ENCODE assay signal across 19 cellular contexts in genomic region chr22:20124083-20124787, GRCh38. TPM values are rescaled to one million over a fixed set of nuclear protein-coding genes. Genes with fewer than 3 reads are reported as not detected.
A peak's percentile ranks its signal among the peaks of the same experiment; 100 is the strongest.
DNase-seq lines count a peak whose midpoint lies in the region; ATAC-seq, FAIRE-seq and TF ChIP-seq lines count a peak whose summit lies in the region.
"Had no signal": no experiment of that assay in that cellular context is flagged by ENCODE, and none has a peak within 500 bp of the region (broad histone marks: within the 10 kb centered on the region; RNA-seq: fewer than 3 reads in every experiment).

No MANE protein-coding gene starts in this region.

- FAIRE-seq in GM12878 (lab: Jason Lieb, UNC) (no peak), kidney (lab: Jason Lieb, UNC) (no peak)
- FAIRE-seq: A204.1 had no signal

- in situ Hi-C loops in GM12878 (cut with MboI) = no loop called here

- H3K27ac Mint-ChIP-seq in stimulated activated naive CD8-positive, alpha-beta T cell treated with anti-CD3 and anti-CD28 coated beads, Interleukin-15, Interleukin-2, amounts not matched to agents 100 ng/mL and 50 ng/mL, for 24 hours = peak overlapping the region; percentile 61
- peak overlapping the region in 5 of 6 donors; percentile 76 to 91 (median 87) for H3K27ac Mint-ChIP-seq in immature natural killer cell
- peak overlapping the region; percentile 58 to 94 for H3K27ac Mint-ChIP-seq in stimulated activated naive CD8-positive, alpha-beta T cell treated with anti-CD3 and anti-CD28 coated beads, Interleukin-15, amount 100 ng/mL, for 72 hours

- H3K27ac ChIP-seq in GM12878 (ENCODE audit: control insufficient read depth, insufficient read depth) = no peak overlapping the region
- no peak overlapping the region for H3K27ac ChIP-seq in kidney (ENCODE audit: low read depth in 2 of 2, low read length in 2 of 2)

- H3K36me3 Mint-ChIP-seq in stimulated activated naive CD8-positive, alpha-beta T cell treated with anti-CD3 and anti-CD28 coated beads, Interleukin-15, Interleukin-2, amounts not matched to agents 100 ng/mL and 50 ng/mL, for 24 hours (ENCODE audit: low read depth) = peaks cover 54% of the 10 kb centered on the region
- H3K36me3 Mint-ChIP-seq in immature natural killer cell = peaks cover 13 to 34% (median 15%) of the 10 kb centered on the region in 3 donors

- H2AFZ ChIP-seq in GM12878 (ENCODE audit: control insufficient read depth, low read depth, low read length) = no peak overlapping the region

- CTCF ChIA-PET in GM12878 (lab: Yijun Ruan, JAX) = no interaction called here

- H3K4me1 Mint-ChIP-seq in stimulated activated naive CD8-positive, alpha-beta T cell treated with anti-CD3 and anti-CD28 coated beads, Interleukin-15, Interleukin-2, amounts not matched to agents 100 ng/mL and 50 ng/mL, for 24 hours (ENCODE audit: low read depth) = peaks cover 43% of the 10 kb centered on the region
- H3K4me1 Mint-ChIP-seq in immature natural killer cell = peaks cover 37 to 42% of the 10 kb centered on the region in 2 donors
- peaks cover 71% of the 10 kb centered on the region for H3K4me1 Mint-ChIP-seq in stimulated activated naive CD8-positive, alpha-beta T cell treated with anti-CD3 and anti-CD28 coated beads, Interleukin-15, amount 100 ng/mL, for 72 hours

- H3K9me3 ChIP-seq in GM12878 (replicated peaks; ENCODE audit: control insufficient read depth, insufficient read depth, low read length) (no peaks in the 10 kb centered on the region), kidney (ENCODE audit: control insufficient read depth in 1 of 2, low read length in 2 of 2) (no peaks in the 10 kb centered on the region)

- intact Hi-C loops in GM12878 (cut with micrococcal nuclease; ENCODE audit: unreplicated experiment) (no loop called here), kidney (cut with DNase I) (no loop called here)

- no TSS peak for BruUV-seq in GM12878 (replicated peaks; lab: Mats Ljungman, UMichigan)

- ATAC-seq in stimulated activated naive CD8-positive, alpha-beta T cell treated with anti-CD3 and anti-CD28 coated beads, Interleukin-15, Interleukin-2, amounts not matched to agents 100 U/mL and 50 U/mL, for 24 hours = no peak
- ATAC-seq in GM12878 (no peak), GM19351 (IDR thresholded peaks at IDR 0.05; ENCODE audit: unreplicated experiment) (no peak)
- no peak for ATAC-seq in stimulated activated naive CD8-positive, alpha-beta T cell treated with anti-CD3 and anti-CD28 coated beads, Interleukin-15, amount 100 ng/mL, for 72 hours

- POLR2A ChIA-PET in GM12878 (lab: Charles Lee) = interaction anchor here (0.6 kb wide), 1 partner anchor 45 kb away, joined by 3 read pairs; no protein-coding TSS in a partner anchor

- 51% methylated on average over 6 of the region's 11 CpGs for WGBS in GM12878 (ENCODE audit: insufficient coverage, insufficient replicate concordance, low lambda C conversion rate, missing lambda C conversion rate)

- no peaks in the 10 kb centered on the region for H3K27me3 ChIP-seq in GM12878 (replicated peaks in 1 of 2; ENCODE audit: control insufficient read depth in 2 of 2, insufficient read depth in 2 of 2, low read length in 1 of 2)

- H3K79me2 ChIP-seq in GM12878 (ENCODE audit: control insufficient read depth, insufficient read depth, low read length) = peaks cover 31% of the 10 kb centered on the region

- H3K27me3 Mint-ChIP-seq in stimulated activated naive CD8-positive, alpha-beta T cell treated with anti-CD3 and anti-CD28 coated beads, Interleukin-15, Interleukin-2, amounts not matched to agents 100 ng/mL and 50 ng/mL, for 24 hours = no peaks in the 10 kb centered on the region
- peaks cover 26 to 30% (median 29%) of the 10 kb centered on the region in 3 donors for H3K27me3 Mint-ChIP-seq in immature natural killer cell (ENCODE audit: low read depth in 3 of 3)
- H3K27me3 Mint-ChIP-seq in stimulated activated naive CD8-positive, alpha-beta T cell treated with anti-CD3 and anti-CD28 coated beads, Interleukin-15, amount 100 ng/mL, for 72 hours = no peaks in the 10 kb centered on the region

- H3K9ac ChIP-seq in GM12878 (ENCODE audit: control insufficient read depth, insufficient read depth, low read length) (no peak overlapping the region), kidney (ENCODE audit: low read length in 2 of 2) (no peak overlapping the region)

- no peak overlapping the region for H3K4me3 Mint-ChIP-seq in stimulated activated naive CD8-positive, alpha-beta T cell treated with anti-CD3 and anti-CD28 coated beads, Interleukin-15, Interleukin-2, amounts not matched to agents 100 ng/mL and 50 ng/mL, for 24 hours
- peak overlapping the region in 3 of 5 donors; percentile 38 to 74 (median 41) for H3K4me3 Mint-ChIP-seq in immature natural killer cell
- H3K4me3 Mint-ChIP-seq in stimulated activated naive CD8-positive, alpha-beta T cell treated with anti-CD3 and anti-CD28 coated beads, Interleukin-15, amount 100 ng/mL, for 72 hours = no peak overlapping the region
- H3K4me3 Mint-ChIP-seq: H9 had no signal

- RAD21 ChIA-PET in GM12878 (lab: Charles Lee; ENCODE audit: unreplicated experiment) = no interaction called here

- H3K36me3 ChIP-seq in GM12878 (ENCODE audit: control insufficient read depth in 2 of 2, insufficient read depth in 2 of 2, low read length in 1 of 2) = peaks cover 37 to 45% of the 10 kb centered on the region in 2 experiments
- peaks cover 9 to 17% of the 10 kb centered on the region in 2 donors for H3K36me3 ChIP-seq in kidney (ENCODE audit: control insufficient read depth in 1 of 2, insufficient read depth in 2 of 2, low read length in 2 of 2)

- TF ChIP-seq CTCF in GM12878 (IDR thresholded peaks at IDR 0.05 in 2 of 3, conservative IDR thresholded peaks at IDR 0.05 in 1 of 3; ENCODE audit: control insufficient read depth in 2 of 3, extremely low read depth in 1 of 3, insufficient read depth in 1 of 3, low read depth in 3 of 3, low read length in 3 of 3) (no peak), kidney (IDR thresholded peaks at IDR 0.05; ENCODE audit: borderline replicate concordance, extremely low read depth, insufficient read depth) (no peak)

- TF ChIP-seq POLR2A in GM12878 (IDR thresholded peaks at IDR 0.05; ENCODE audit: low read depth, low read length) = peak; percentile 17

- H3K4me3 ChIP-seq in GM12878 (no peak overlapping the region), kidney (ENCODE audit: low read length in 2 of 2) (no peak overlapping the region)

- no peak overlapping the region for H3K4me2 ChIP-seq in GM12878 (ENCODE audit: control insufficient read depth, insufficient read depth)

- TF ChIP-seq EP300 in GM12878 (IDR thresholded peaks at IDR 0.05; ENCODE audit: borderline replicate concordance in 1 of 2, control insufficient read depth in 1 of 2, low read depth in 2 of 2, low read length in 2 of 2) = no peak

- DNase-seq in stimulated activated naive CD8-positive, alpha-beta T cell treated with anti-CD3 and anti-CD28 coated beads, Interleukin-15, Interleukin-2, amounts not matched to agents 100 U/mL and 50 U/mL, for 24 hours = no peak
- DNase-seq in GM12878 (ENCODE audit: low read depth, low spot score) (no peak), immature natural killer cell (no peak), kidney (no peak)
- no peak for DNase-seq in stimulated activated naive CD8-positive, alpha-beta T cell treated with anti-CD3 and anti-CD28 coated beads, Interleukin-15, amount 100 ng/mL, for 72 hours
- DNase-seq in stimulated activated CD4-positive, alpha-beta T cell treated with anti-CD3 and anti-CD28 coated beads, Interleukin-4, amount 100 ng/mL, for 1 hour = no peak
- DNase-seq: C1 segment of cervical spinal cord, DMS79, H9, NCI-H1417 treated with DMSO at 0.1 percent for 48 hours, NCI-H187 treated with DMSO at 0.1 percent for 48 hours, NCI-H226, NCI-H524, NCI-H82, OCI-M1, SHP77 had no signal

- SMC1A ChIA-PET in GM12878 (lab: Charles Lee; ENCODE audit: uncharacterized antibody, unreplicated experiment) = no interaction called here

- H3K4me1 ChIP-seq in GM12878 (ENCODE audit: control insufficient read depth, insufficient read depth, low read length) = peaks cover 6% of the 10 kb centered on the region
- peaks cover 0 to 4% of the 10 kb centered on the region in 2 donors for H3K4me1 ChIP-seq in kidney (ENCODE audit: control insufficient read depth in 1 of 2, insufficient read depth in 1 of 2, low read depth in 1 of 2, low read length in 2 of 2)

- TF ChIP-seq RAD21 in GM12878 (IDR thresholded peaks at IDR 0.05; ENCODE audit: insufficient read depth, low read depth, low read length) = no peak

- no peaks in the 10 kb centered on the region for H4K20me1 ChIP-seq in GM12878 (ENCODE audit: control insufficient read depth, insufficient read depth)

- no peaks in the 10 kb centered on the region for H3K9me3 Mint-ChIP-seq in stimulated activated naive CD8-positive, alpha-beta T cell treated with anti-CD3 and anti-CD28 coated beads, Interleukin-15, Interleukin-2, amounts not matched to agents 100 ng/mL and 50 ng/mL, for 24 hours
- peaks cover 0 to 5% (median 0%) of the 10 kb centered on the region in 6 donors for H3K9me3 Mint-ChIP-seq in immature natural killer cell
- H3K9me3 Mint-ChIP-seq in stimulated activated naive CD8-positive, alpha-beta T cell treated with anti-CD3 and anti-CD28 coated beads, Interleukin-15, amount 100 ng/mL, for 72 hours = no peaks in the 10 kb centered on the region
- H3K9me3 Mint-ChIP-seq: H9 had no signal

RNA-seq across cellular contexts. Expression of gene TRMT2A, which starts 7.2 kb away (rescaled TPM):
- 84.7 and 99.7 TPM in 2 replicates for total RNA-seq in GM12878 (2013; cell fraction: nucleolus; rRNA removed)
- total RNA-seq in GM12878 (2014; rRNA removed) (81.0 and 88.7 TPM in 2 replicates), GM12878 (2014; rRNA removed; fragmentation: Illumina TruSeq; extraction: Trizol) (38.3 and 44.1 TPM in 2 replicates), GM12878 (2021) (81.2 and 94.6 TPM in 2 replicates), kidney (50.0 TPM)
- 49.3 TPM for polyA plus RNA-seq in GM12878 (2011; ENCODE audit: low read depth)
- polyA plus RNA-seq in GM12878 (2011; rRNA removed) (12.5 and 22.9 TPM in 2 replicates), GM12878 (2014; fragmentation: Illumina TruSeq; extraction: Trizol) (10.6 and 30.7 TPM in 2 replicates), GM12878 (2014; fragmentation: Nextera tagmentation; extraction: Ambion mirVana) (1 to 10 TPM in 1 of 2 experiments, under 1 TPM in 1; 0.29 to 4.8 TPM), GM12878 (2014; rRNA removed) (97.0 and 114 TPM in 2 replicates), GM12878 (2016; fragmentation: Nextera tagmentation; extraction: Ambion mirVana) (10 to 100 TPM; 71.7 to 87.3 TPM), immature natural killer cell (10 to 100 TPM; 22.7 to 33.7 (median 27.6) TPM), kidney (ENCODE audit: insufficient read depth, low read depth, low replicate concordance) (37.3 TPM)
- 36.7 and 60.9 TPM in 2 replicates for polyA plus RNA-seq in GM12878 (2011; cell fraction: cytosol; rRNA removed)
- polyA plus RNA-seq in GM12878 (2011; cell fraction: nucleus; rRNA removed) = 293 and 316 TPM in 2 replicates
- polyA plus RNA-seq in GM12878 (2012) = 56.3 and 73.5 TPM in 2 replicates
- 28.7 and 53.2 TPM in 2 replicates for polyA minus RNA-seq in GM12878 (2011; rRNA and poly(A)+ RNA removed)
- 24.7 and 24.9 TPM in 2 replicates for polyA minus RNA-seq in GM12878 (2011; cell fraction: cytosol; rRNA and poly(A)+ RNA removed)
- polyA minus RNA-seq in GM12878 (2011; cell fraction: nucleus; rRNA and poly(A)+ RNA removed) = 62.1 and 105 TPM in 2 replicates

RNA-seq across cellular contexts. Expression of gene ZDHHC8, which starts 7.4 kb away (rescaled TPM):
- 17.6 and 19.0 TPM in 2 replicates for total RNA-seq in GM12878 (2013; cell fraction: nucleolus; rRNA removed)
- total RNA-seq in GM12878 (2014; rRNA removed) (8.8 and 11.7 TPM in 2 replicates), GM12878 (2014; rRNA removed; fragmentation: Illumina TruSeq; extraction: Trizol) (3.9 and 4.7 TPM in 2 replicates), GM12878 (2021) (42.1 and 46.3 TPM in 2 replicates), kidney (57.1 TPM)
- 4.9 TPM for polyA plus RNA-seq in GM12878 (2011; ENCODE audit: low read depth)
- polyA plus RNA-seq in GM12878 (2011; rRNA removed) (4.2 and 6.7 TPM in 2 replicates), GM12878 (2014; fragmentation: Illumina TruSeq; extraction: Trizol) (4.5 and 9.4 TPM in 2 replicates), GM12878 (2014; fragmentation: Nextera tagmentation; extraction: Ambion mirVana) (under 1 TPM; 0.03 to 0.13 TPM), GM12878 (2014; rRNA removed) (42.4 and 48.7 TPM in 2 replicates), GM12878 (2016; fragmentation: Nextera tagmentation; extraction: Ambion mirVana) (1 to 10 TPM; 2.2 to 2.6 TPM), immature natural killer cell (1 to 10 TPM in 1 of 3 donors, under 1 TPM in 2; 0.54 to 3.7 (median 0.79) TPM), kidney (ENCODE audit: insufficient read depth, low read depth, low replicate concordance) (18.8 TPM)
- 10.4 and 14.3 TPM in 2 replicates for polyA plus RNA-seq in GM12878 (2011; cell fraction: cytosol; rRNA removed)
- 150 and 193 TPM in 2 replicates for polyA plus RNA-seq in GM12878 (2011; cell fraction: nucleus; rRNA removed)
- polyA plus RNA-seq in GM12878 (2012) = 18.1 and 18.5 TPM in 2 replicates
- polyA minus RNA-seq in GM12878 (2011; rRNA and poly(A)+ RNA removed) = 3.5 and 8.1 TPM in 2 replicates
- 4.3 and 6.0 TPM in 2 replicates for polyA minus RNA-seq in GM12878 (2011; cell fraction: cytosol; rRNA and poly(A)+ RNA removed)
- 8.5 and 10.9 TPM in 2 replicates for polyA minus RNA-seq in GM12878 (2011; cell fraction: nucleus; rRNA and poly(A)+ RNA removed)

RNA-seq across cellular contexts. Expression of gene RANBP1, which starts 8.3 kb away (rescaled TPM):
- 74.7 and 76.8 TPM in 2 replicates for total RNA-seq in GM12878 (2013; cell fraction: nucleolus; rRNA removed)
- total RNA-seq in GM12878 (2014; rRNA removed) (415 and 441 TPM in 2 replicates), GM12878 (2014; rRNA removed; fragmentation: Illumina TruSeq; extraction: Trizol) (365 and 396 TPM in 2 replicates), GM12878 (2021) (378 and 379 TPM in 2 replicates), kidney (67.2 TPM)
- 113 TPM for polyA plus RNA-seq in GM12878 (2011; ENCODE audit: low read depth)
- polyA plus RNA-seq in GM12878 (2011; rRNA removed) (207 and 270 TPM in 2 replicates), GM12878 (2014; fragmentation: Illumina TruSeq; extraction: Trizol) (301 and 393 TPM in 2 replicates), GM12878 (2014; fragmentation: Nextera tagmentation; extraction: Ambion mirVana) (100 to 1,000 TPM in 1 of 2 experiments, 10 to 100 TPM in 1; 55.3 to 137 TPM), GM12878 (2014; rRNA removed) (512 and 514 TPM in 2 replicates), GM12878 (2016; fragmentation: Nextera tagmentation; extraction: Ambion mirVana) (100 to 1,000 TPM; 800 to 808 TPM), immature natural killer cell (100 to 1,000 TPM in 1 of 3 donors, 10 to 100 TPM in 2; 90.4 to 111 (median 92.4) TPM), kidney (ENCODE audit: insufficient read depth, low read depth, low replicate concordance) (80.5 TPM)
- polyA plus RNA-seq in GM12878 (2011; cell fraction: cytosol; rRNA removed) = 417 and 421 TPM in 2 replicates
- polyA plus RNA-seq in GM12878 (2011; cell fraction: nucleus; rRNA removed) = 245 and 344 TPM in 2 replicates
- 160 and 180 TPM in 2 replicates for polyA plus RNA-seq in GM12878 (2012)
- 168 and 187 TPM in 2 replicates for polyA minus RNA-seq in GM12878 (2011; rRNA and poly(A)+ RNA removed)
- polyA minus RNA-seq in GM12878 (2011; cell fraction: cytosol; rRNA and poly(A)+ RNA removed) = 103 and 116 TPM in 2 replicates
- 36.8 and 71.0 TPM in 2 replicates for polyA minus RNA-seq in GM12878 (2011; cell fraction: nucleus; rRNA and poly(A)+ RNA removed)

RNA-seq across cellular contexts. Expression of gene CCDC188, which starts 26.6 kb away (rescaled TPM):
- total RNA-seq in GM12878 (2013; cell fraction: nucleolus; rRNA removed) = not detected in 2 replicates
- not detected in 2 replicates for total RNA-seq in GM12878 (2014; rRNA removed)
- total RNA-seq in GM12878 (2014; rRNA removed; fragmentation: Illumina TruSeq; extraction: Trizol) = not detected in 2 replicates
- not detected in 2 replicates for total RNA-seq in GM12878 (2021)
- 0.18 TPM for polyA plus RNA-seq in GM12878 (2011; ENCODE audit: low read depth)
- not detected in 2 replicates for polyA plus RNA-seq in GM12878 (2011; rRNA removed)
- not detected in 2 replicates for polyA plus RNA-seq in GM12878 (2011; cell fraction: cytosol; rRNA removed)
- polyA plus RNA-seq in GM12878 (2011; cell fraction: nucleus; rRNA removed) = not detected in 2 replicates
- polyA plus RNA-seq in GM12878 (2012) = 0.10 TPM in 1 of 2 replicates, not detected in the other
- not detected in 2 replicates for polyA plus RNA-seq in GM12878 (2014; fragmentation: Illumina TruSeq; extraction: Trizol)
- not detected for polyA plus RNA-seq in GM12878 (2014; fragmentation: Nextera tagmentation; extraction: Ambion mirVana)
- polyA plus RNA-seq in GM12878 (2014; rRNA removed) = not detected in 2 replicates
- not detected for polyA plus RNA-seq in GM12878 (2016; fragmentation: Nextera tagmentation; extraction: Ambion mirVana)
- not detected in 2 replicates for polyA minus RNA-seq in GM12878 (2011; rRNA and poly(A)+ RNA removed)
- not detected in 2 replicates for polyA minus RNA-seq in GM12878 (2011; cell fraction: cytosol; rRNA and poly(A)+ RNA removed)
- polyA minus RNA-seq in GM12878 (2011; cell fraction: nucleus; rRNA and poly(A)+ RNA removed) = not detected in 2 replicates
- polyA plus RNA-seq in immature natural killer cell = under 1 TPM in 1 of 3 donors, not detected in 2; 0.66 TPM
- 2.8 TPM for total RNA-seq in kidney
- 0.54 TPM for polyA plus RNA-seq in kidney (ENCODE audit: insufficient read depth, low read depth, low replicate concordance)
- total RNA-seq: H9 had no signal

RNA-seq across cellular contexts. Expression of gene DGCR8, which starts 44.2 kb away (rescaled TPM):
- 62.1 and 88.0 TPM in 2 replicates for total RNA-seq in GM12878 (2013; cell fraction: nucleolus; rRNA removed)
- total RNA-seq in GM12878 (2014; rRNA removed) (24.1 and 28.5 TPM in 2 replicates), GM12878 (2014; rRNA removed; fragmentation: Illumina TruSeq; extraction: Trizol) (15.4 and 17.3 TPM in 2 replicates), GM12878 (2021) (33.0 and 35.1 TPM in 2 replicates), kidney (40.1 TPM)
- 10.6 TPM for polyA plus RNA-seq in GM12878 (2011; ENCODE audit: low read depth)
- polyA plus RNA-seq in GM12878 (2011; rRNA removed) (15.0 and 17.1 TPM in 2 replicates), GM12878 (2014; fragmentation: Illumina TruSeq; extraction: Trizol) (14.1 and 17.9 TPM in 2 replicates), GM12878 (2014; fragmentation: Nextera tagmentation; extraction: Ambion mirVana) (1 to 10 TPM; 1.2 to 2.5 TPM), GM12878 (2014; rRNA removed) (27.8 and 29.7 TPM in 2 replicates), GM12878 (2016; fragmentation: Nextera tagmentation; extraction: Ambion mirVana) (10 to 100 TPM; 12.9 to 16.9 TPM), immature natural killer cell (1 to 10 TPM in 2 of 3 donors, under 1 TPM in 1; 0.83 to 5.4 (median 1.4) TPM), kidney (ENCODE audit: insufficient read depth, low read depth, low replicate concordance) (12.2 TPM)
- polyA plus RNA-seq in GM12878 (2011; cell fraction: cytosol; rRNA removed) = 18.7 and 20.5 TPM in 2 replicates
- polyA plus RNA-seq in GM12878 (2011; cell fraction: nucleus; rRNA removed) = 96.6 and 126 TPM in 2 replicates
- polyA plus RNA-seq in GM12878 (2012) = 13.6 and 18.8 TPM in 2 replicates
- polyA minus RNA-seq in GM12878 (2011; rRNA and poly(A)+ RNA removed) = 18.9 and 21.9 TPM in 2 replicates
- 7.9 and 8.5 TPM in 2 replicates for polyA minus RNA-seq in GM12878 (2011; cell fraction: cytosol; rRNA and poly(A)+ RNA removed)
- 18.7 and 34.8 TPM in 2 replicates for polyA minus RNA-seq in GM12878 (2011; cell fraction: nucleus; rRNA and poly(A)+ RNA removed)

Comparison
In these comparisons a context has a peak if more than half of its experiments do, and no peak if none do; other contexts are left out.
1. H3K4me3 Mint-ChIP-seq: peak in immature natural killer cell (3 of 5); none in stimulated activated naive CD8-positive, alpha-beta T cell treated with anti-CD3 and anti-CD28 coated beads, Interleukin-15, Interleukin-2, amounts not matched to agents 100 ng/mL and 50 ng/mL, for 24 hours (single experiment) and stimulated activated naive CD8-positive, alpha-beta T cell treated with anti-CD3 and anti-CD28 coated beads, Interleukin-15, amount 100 ng/mL, for 72 hours (0 of 2).
2. Peak in every context shown above with its lines, with median percentiles within 50 percentile points of each other: H3K27ac Mint-ChIP-seq.